Comparison of ENCODE assay signal across 8 cellular contexts in the genomic region with DNA sequence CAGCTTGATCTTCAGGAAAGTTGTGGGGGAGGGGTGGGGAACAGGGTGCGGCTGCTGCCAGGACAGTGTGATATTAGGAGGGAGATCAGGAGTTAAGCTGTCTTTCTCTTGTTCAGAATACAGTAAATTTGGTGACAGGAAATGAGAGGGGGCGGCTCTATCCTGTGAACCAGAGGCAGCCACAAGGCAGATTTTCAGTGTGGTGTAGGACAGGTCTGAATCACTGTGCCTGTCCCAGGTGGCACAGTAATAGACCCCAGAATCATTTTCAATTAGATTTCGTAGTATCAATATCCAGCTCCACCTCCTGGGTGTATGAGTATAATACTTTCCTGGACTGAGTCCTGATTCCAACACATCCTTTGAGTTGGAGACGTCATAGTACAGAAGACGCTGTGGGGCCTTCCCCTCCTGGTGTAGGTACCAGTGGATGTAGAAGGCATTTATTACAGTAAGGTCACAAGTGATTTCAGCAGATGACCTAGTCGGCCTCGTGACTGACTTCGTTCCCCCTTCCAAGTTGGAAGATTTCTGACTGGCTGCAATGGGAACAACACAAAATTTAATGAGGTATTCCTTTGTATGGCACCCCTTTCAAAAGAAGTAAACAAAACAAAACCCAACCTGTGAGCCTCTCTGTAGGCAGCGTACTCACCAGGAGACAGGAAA.
DNase-seq lines count a peak whose midpoint lies in the region; ATAC-seq and TF ChIP-seq lines count a peak whose summit lies in the region.
"Not testable (repeated sequence)": the region's sequence is repeated elsewhere in the genome, so short reads cannot be mapped to it uniquely, and the experiment has no call there.

No MANE protein-coding gene starts in this region.

- H3K4me3 ChIP-seq in Peyer's patch = peak overlapping the region in 2 of 4 donors; percentile 4 to 12

- DNase-seq in CD4-positive, alpha-beta T cell; activated T-cell treated with anti-CD3 and anti-CD28 coated beads, Interleukin-2, amount 50 U/mL, for 4 hours; endothelial cell (ENCODE audit: low spot score); stimulated activated effector memory CD8-positive, alpha-beta T cell treated with anti-CD3 and anti-CD28 coated beads, Interleukin-12 subunit alpha, Interleukin-12 subunit beta, amount 100 ng/mL, for 72 hours (ENCODE audit: low spot score in 2 of 2): not testable (repeated sequence)
- peak in 2 of 3 donors; percentile 61 to 71 for DNase-seq in Peyer's patch

- not testable (repeated sequence) for H3K4me1 ChIP-seq in Peyer's patch

- not testable (repeated sequence) for TF ChIP-seq CTCF in CD4-positive, alpha-beta T cell (IDR thresholded peaks at IDR 0.05); Peyer's patch (IDR thresholded peaks at IDR 0.05); endothelial cell (IDR thresholded peaks at IDR 0.05; ENCODE audit: unreplicated experiment)

- intact Hi-C loops in CD4-positive, alpha-beta T cell (cut with DNase I, micrococcal nuclease) = not testable (repeated sequence)

- H3K9me3 ChIP-seq in CD4-positive, alpha-beta T cell (ENCODE audit: control insufficient read depth, low read length); Peyer's patch: not testable (repeated sequence)

- H3K27ac ChIP-seq in CD4-positive, alpha-beta T cell (ENCODE audit: low read depth, low read length) = peak overlapping the region; percentile 64
- peak overlapping the region in 3 of 4 donors; percentile 36 to 75 (median 66) for H3K27ac ChIP-seq in Peyer's patch

- POLR2A ChIA-PET in CD4-positive, alpha-beta T cell (lab: Charles Lee) = not testable (repeated sequence)

- H3K4me3 Mint-ChIP-seq in CD4-positive, alpha-beta T cell = peak overlapping the region; percentile 86
- peak overlapping the region; percentile 87 for H3K4me3 Mint-ChIP-seq in activated T-cell treated with anti-CD3 and anti-CD28 coated beads, Interleukin-2, amount 50 U/mL, for 4 hours
- H3K4me3 Mint-ChIP-seq in endothelial cell (ENCODE audit: unreplicated experiment) = peak overlapping the region; percentile 35
- H3K4me3 Mint-ChIP-seq in stimulated activated effector memory CD8-positive, alpha-beta T cell treated with anti-CD3 and anti-CD28 coated beads, Interleukin-12 subunit alpha, Interleukin-12 subunit beta, amount 100 ng/mL, for 72 hours = peak overlapping the region; percentile 79

- H3K27me3 Mint-ChIP-seq in CD4-positive, alpha-beta T cell; activated T-cell treated with anti-CD3 and anti-CD28 coated beads, Interleukin-2, amount 50 U/mL, for 4 hours (ENCODE audit: low read depth); endothelial cell (ENCODE audit: unreplicated experiment): not testable (repeated sequence)

- H3K27me3 ChIP-seq in CD4-positive, alpha-beta T cell (ENCODE audit: control insufficient read depth, insufficient read depth, low read length); Peyer's patch: not testable (repeated sequence)

- CTCF ChIA-PET in CD4-positive, alpha-beta T cell (lab: Charles Lee) = interaction anchor here (1.1 to 3.7 kb wide), 4 partner anchors 9 to 133 kb away, joined by 6 to 23 read pairs (median 10); no protein-coding TSS in a partner anchor

- not testable (repeated sequence) for H3K36me3 Mint-ChIP-seq in CD4-positive, alpha-beta T cell (ENCODE audit: low read depth); activated T-cell treated with anti-CD3 and anti-CD28 coated beads, Interleukin-2, amount 50 U/mL, for 4 hours (ENCODE audit: insufficient read depth); endothelial cell (ENCODE audit: low read depth, unreplicated experiment)
- peaks cover 30% of the 10 kb centered on the region for H3K36me3 Mint-ChIP-seq in stimulated activated effector memory CD8-positive, alpha-beta T cell treated with anti-CD3 and anti-CD28 coated beads, Interleukin-12 subunit alpha, Interleukin-12 subunit beta, amount 100 ng/mL, for 72 hours

- H3K36me3 ChIP-seq in Peyer's patch = not testable (repeated sequence)

- not testable (repeated sequence) for H3K9me3 Mint-ChIP-seq in CD4-positive, alpha-beta T cell; activated T-cell treated with anti-CD3 and anti-CD28 coated beads, Interleukin-2, amount 50 U/mL, for 4 hours; endothelial cell (ENCODE audit: unreplicated experiment); stimulated activated effector memory CD8-positive, alpha-beta T cell treated with anti-CD3 and anti-CD28 coated beads, Interleukin-12 subunit alpha, Interleukin-12 subunit beta, amount 100 ng/mL, for 72 hours

- ATAC-seq in CD4-positive, alpha-beta T cell (ENCODE audit: poor library complexity) = peak; percentile 25
- ATAC-seq in GM18870 (IDR thresholded peaks at IDR 0.05; ENCODE audit: unreplicated experiment) = peak; percentile 50
- ATAC-seq in GM21786 (IDR thresholded peaks at IDR 0.05; ENCODE audit: unreplicated experiment) = peak; percentile 26
- peak; percentile 29 for ATAC-seq in HG03342 (IDR thresholded peaks at IDR 0.05; ENCODE audit: unreplicated experiment)
- peak; percentile 44 to 59 for ATAC-seq in activated T-cell treated with anti-CD3 and anti-CD28 coated beads, Interleukin-2, amount 50 U/mL, for 4 hours
- peak; percentile 65 for ATAC-seq in stimulated activated effector memory CD8-positive, alpha-beta T cell treated with anti-CD3 and anti-CD28 coated beads, Interleukin-12 subunit alpha, Interleukin-12 subunit beta, amount 100 ng/mL, for 72 hours

- peak overlapping the region; percentile 94 for H3K27ac Mint-ChIP-seq in CD4-positive, alpha-beta T cell
- peak overlapping the region; percentile 84 for H3K27ac Mint-ChIP-seq in endothelial cell (ENCODE audit: unreplicated experiment)
- H3K27ac Mint-ChIP-seq in stimulated activated effector memory CD8-positive, alpha-beta T cell treated with anti-CD3 and anti-CD28 coated beads, Interleukin-12 subunit alpha, Interleukin-12 subunit beta, amount 100 ng/mL, for 72 hours = peak overlapping the region; percentile 83

- TF ChIP-seq POLR2A in Peyer's patch (IDR thresholded peaks at IDR 0.05) = not testable (repeated sequence)

- peaks cover 54% of the 10 kb centered on the region for H3K4me1 Mint-ChIP-seq in CD4-positive, alpha-beta T cell (ENCODE audit: low read depth)
- peaks cover 53% of the 10 kb centered on the region for H3K4me1 Mint-ChIP-seq in activated T-cell treated with anti-CD3 and anti-CD28 coated beads, Interleukin-2, amount 50 U/mL, for 4 hours (ENCODE audit: low read depth)
- H3K4me1 Mint-ChIP-seq in endothelial cell (ENCODE audit: unreplicated experiment) = peaks cover 38% of the 10 kb centered on the region
- H3K4me1 Mint-ChIP-seq in stimulated activated effector memory CD8-positive, alpha-beta T cell treated with anti-CD3 and anti-CD28 coated beads, Interleukin-12 subunit alpha, Interleukin-12 subunit beta, amount 100 ng/mL, for 72 hours = peaks cover 29% of the 10 kb centered on the region

Comparison
In these comparisons a context has a peak if more than half of its experiments do, and no peak if none do; other contexts are left out.
1. H3K4me3 Mint-ChIP-seq: peak in every context shown above with its lines; median percentile 87 in activated T-cell treated with anti-CD3 and anti-CD28 coated beads, Interleukin-2, amount 50 U/mL, for 4 hours; 86 in CD4-positive, alpha-beta T cell; 79 in stimulated activated effector memory CD8-positive, alpha-beta T cell treated with anti-CD3 and anti-CD28 coated beads, Interleukin-12 subunit alpha, Interleukin-12 subunit beta, amount 100 ng/mL, for 72 hours; 35 in endothelial cell.